16 cellular contexts compared by ENCODE assay signal in the genomic region with DNA sequence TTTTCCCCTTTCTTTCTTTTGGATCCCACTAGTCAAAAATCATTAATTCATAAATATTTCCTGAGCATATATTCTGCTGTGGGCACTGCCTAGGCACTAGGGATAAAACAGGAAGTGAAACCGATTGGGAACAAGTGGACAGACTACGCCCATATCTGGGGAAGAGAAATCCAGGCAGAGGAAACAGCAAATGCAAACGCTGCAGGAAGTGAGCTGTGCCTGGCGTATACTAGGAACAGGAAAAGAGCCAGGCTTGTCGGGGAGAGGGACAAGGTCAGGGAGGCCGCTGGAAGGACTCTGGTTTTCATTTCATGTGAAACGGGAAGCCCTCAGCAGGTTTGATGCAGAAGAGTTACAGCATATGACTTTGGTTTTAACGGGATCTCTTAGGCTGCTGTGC.
A peak's percentile ranks its signal among the peaks of the same experiment; 100 is the strongest.
DNase-seq lines count a peak whose midpoint lies in the region; ATAC-seq, FAIRE-seq and TF ChIP-seq lines count a peak whose summit lies in the region.
"Had no signal": no experiment of that assay in that cellular context is flagged by ENCODE, and none has a peak within 500 bp of the region (broad histone marks: within the 10 kb centered on the region; RNA-seq: fewer than 3 reads in every experiment).

No MANE protein-coding gene starts in this region.

- H3K27ac ChIP-seq in GM23338 (ENCODE audit: low read depth) (no peak overlapping the region), adrenal gland (peak overlapping the region in 1 of 5 donors; percentile 27), testis (peak overlapping the region in 1 of 2 donors; percentile 48)
- H3K27ac ChIP-seq: prostate gland had no signal

- no peaks in the 10 kb centered on the region for H3K79me2 ChIP-seq in GM23338 (replicated peaks; ENCODE audit: insufficient read depth)

- no peak overlapping the region for H3K4me3 Mint-ChIP-seq in GM23338
- H3K4me3 Mint-ChIP-seq: CD8-positive, alpha-beta memory T cell; stimulated activated naive B cell treated with anti-CD40 and anti-IgM and Interleukin-4, amounts not matched to agents 10 μg/mL and 1 μg/mL and 100 μg/mL, for 72 hours had no signal

- peaks cover 7% of the 10 kb centered on the region for H3K4me1 ChIP-seq in GM23338 (ENCODE audit: insufficient read depth)
- peaks cover 0 to 6% of the 10 kb centered on the region in 2 donors for H3K4me1 ChIP-seq in adrenal gland (replicated peaks in 1 of 2)
- peaks cover 3% of the 10 kb centered on the region for H3K4me1 ChIP-seq in testis
- H3K4me1 ChIP-seq: ascending aorta, prostate gland had no signal

- peaks cover 12% of the 10 kb centered on the region for H3K9me3 Mint-ChIP-seq in GM23338

- no peaks in the 10 kb centered on the region for H3F3A ChIP-seq in GM23338 (replicated peaks; ENCODE audit: low read depth)

- H3K4me2 ChIP-seq in GM23338: no peak overlapping the region

- H3K9me3 ChIP-seq in adrenal gland (replicated peaks in 1 of 3) (no peaks in the 10 kb centered on the region), testis (no peaks in the 10 kb centered on the region)
- H3K9me3 ChIP-seq: prostate gland had no signal

- 0 out of 2 replicates have a peak overlapping the region, but pooled peaks have one; percentile 40 for H3K27ac Mint-ChIP-seq in GM23338
- H3K27ac Mint-ChIP-seq: CD8-positive, alpha-beta memory T cell; stimulated activated naive B cell treated with anti-CD40 and anti-IgM and Interleukin-4, amounts not matched to agents 10 μg/mL and 1 μg/mL and 100 μg/mL, for 72 hours had no signal

- no peak overlapping the region for H3K4me3 ChIP-seq in GM23338
- H3K4me3 ChIP-seq in adrenal gland: no peak overlapping the region
- no peak overlapping the region for H3K4me3 ChIP-seq in testis
- H3K4me3 ChIP-seq: ascending aorta, prostate gland had no signal

- H3K36me3 ChIP-seq in GM23338 (ENCODE audit: insufficient read depth) (0 out of 2 replicates have a peak, but pooled peaks cover 4% of the 10 kb centered on the region), adrenal gland (replicated peaks in 1 of 2) (no peaks in the 10 kb centered on the region), testis (ENCODE audit: low read depth, missing control alignments) (no peaks in the 10 kb centered on the region)
- H3K36me3 ChIP-seq: ascending aorta, prostate gland had no signal

- H3K9me2 ChIP-seq in GM23338 (ENCODE audit: insufficient read depth): no peaks in the 10 kb centered on the region

- peaks cover 33% of the 10 kb centered on the region for H3K4me1 Mint-ChIP-seq in GM23338
- H3K4me1 Mint-ChIP-seq: CD8-positive, alpha-beta memory T cell; stimulated activated naive B cell treated with anti-CD40 and anti-IgM and Interleukin-4, amounts not matched to agents 10 μg/mL and 1 μg/mL and 100 μg/mL, for 72 hours had no signal

- peak; percentile 28 for DNase-seq in GM23338 (ENCODE audit: low spot score)
- peak; percentile 35 to 75 (median 57) for DNase-seq in adrenal gland
- peak; percentile 40 for DNase-seq in left kidney (ENCODE audit: low read depth, low spot score)
- peak; percentile 76 for DNase-seq in testis
- DNase-seq in activated CD4-positive, alpha-beta T cell treated with anti-CD3 and anti-CD28 coated beads, Interleukin-2, amount 50 U/mL, for 48 hours: no peak
- DNase-seq in H54 (ENCODE audit: insufficient read length, low spot score): no peak
- DNase-seq: activated T-cell treated with anti-CD3 and anti-CD28 coated beads, Interleukin-2, amount 50 U/mL, for 1 hour; CD8-positive, alpha-beta memory T cell; effector CD8-positive, alpha-beta T cell; NCI-H1092; NCI-H446; stimulated activated CD4-positive, alpha-beta T cell treated with anti-CD3 and anti-CD28 coated beads, Interleukin-4, amount 100 ng/mL, for 1 hour; stimulated activated naive B cell treated with anti-CD40 and anti-IgM and Interleukin-4, amounts not matched to agents 10 μg/mL and 1 μg/mL and 100 μg/mL, for 72 hours had no signal

- TF ChIP-seq POLR2A in adrenal gland (IDR thresholded peaks at IDR 0.05) (no peak), testis (IDR thresholded peaks at IDR 0.05) (no peak), H54 (IDR thresholded peaks at IDR 0.05; ENCODE audit: low read depth, low read length) (no peak)

- no peaks in the 10 kb centered on the region for H4K20me1 ChIP-seq in GM23338 (replicated peaks; ENCODE audit: insufficient read depth)

- no peaks in the 10 kb centered on the region for H3K27me3 ChIP-seq in GM23338 (ENCODE audit: insufficient read depth)
- H3K27me3 ChIP-seq in adrenal gland: no peaks in the 10 kb centered on the region
- H3K27me3 ChIP-seq in testis: no peaks in the 10 kb centered on the region
- H3K27me3 ChIP-seq: ascending aorta had no signal

- intact Hi-C loops in adrenal gland (cut with DNase I): no loop called here
- intact Hi-C loops in testis (cut with DNase I; ENCODE audit: low total_unique reads): no loop called here

- WGBS in adrenal gland, 4 donors: 7 to 23% (median 17%) methylated on average over 8 of the region's 8 CpGs
- 4 to 9% methylated on average over 8 of the region's 8 CpGs for WGBS in testis, 2 donors

- FAIRE-seq in H54 (lab: Jason Lieb, UNC): no peak

- peaks cover 4% of the 10 kb centered on the region for H3K27me3 Mint-ChIP-seq in GM23338 (ENCODE audit: insufficient read depth, low read depth, poor library complexity)
- H3K27me3 Mint-ChIP-seq: CD8-positive, alpha-beta memory T cell had no signal

- H3K36me3 Mint-ChIP-seq in GM23338 (ENCODE audit: low read depth): peaks cover 12% of the 10 kb centered on the region; the same call in 2 of the 3 replicates
- H3K36me3 Mint-ChIP-seq: CD8-positive, alpha-beta memory T cell; stimulated activated naive B cell treated with anti-CD40 and anti-IgM and Interleukin-4, amounts not matched to agents 10 μg/mL and 1 μg/mL and 100 μg/mL, for 72 hours had no signal

- no peak for TF ChIP-seq CTCF in GM23338 (conservative IDR thresholded peaks at IDR 0.05; ENCODE audit: low read depth in 2 of 2)
- TF ChIP-seq CTCF in adrenal gland (IDR thresholded peaks at IDR 0.05): no peak
- no peak for TF ChIP-seq CTCF in testis (IDR thresholded peaks at IDR 0.05)

- no peak; the same call in 2 of the 3 replicates for ATAC-seq in GM23338
- no peak for ATAC-seq in GM19397 (IDR thresholded peaks at IDR 0.05; ENCODE audit: unreplicated experiment)
- ATAC-seq: stimulated activated naive B cell treated with anti-CD40 and anti-IgM and Interleukin-4, amounts not matched to agents 10 μg/mL and 1 μg/mL and 100 μg/mL, for 72 hours had no signal

- peak overlapping the region; percentile 91; the same call in 1 of the 2 replicates for H2AFZ ChIP-seq in GM23338

TF ChIP-seq in GM23338, 12 proteins besides CTCF, POLR2A, EP300 and RAD21 (continues in another document):
- TF ChIP-seq ZNF331 (CRISPR knock-in tag; IDR thresholded peaks at IDR 0.05; ENCODE audit: low read depth) (no peak), STAT1 (IDR thresholded peaks at IDR 0.05; ENCODE audit: unreplicated experiment) (no peak), JUNB (IDR thresholded peaks at IDR 0.05; ENCODE audit: unreplicated experiment) (no peak)

Comparison
In these comparisons a context has a peak if more than half of its experiments do, and no peak if none do; other contexts are left out.
1. DNase-seq: peak in GM23338 (single experiment), adrenal gland (7 of 7), left kidney (single experiment) and testis (single experiment); none in activated CD4-positive, alpha-beta T cell treated with anti-CD3 and anti-CD28 coated beads, Interleukin-2, amount 50 U/mL, for 48 hours (0 of 2) and H54 (single experiment).